9 cellular contexts compared by ENCODE assay signal in the genomic region with DNA sequence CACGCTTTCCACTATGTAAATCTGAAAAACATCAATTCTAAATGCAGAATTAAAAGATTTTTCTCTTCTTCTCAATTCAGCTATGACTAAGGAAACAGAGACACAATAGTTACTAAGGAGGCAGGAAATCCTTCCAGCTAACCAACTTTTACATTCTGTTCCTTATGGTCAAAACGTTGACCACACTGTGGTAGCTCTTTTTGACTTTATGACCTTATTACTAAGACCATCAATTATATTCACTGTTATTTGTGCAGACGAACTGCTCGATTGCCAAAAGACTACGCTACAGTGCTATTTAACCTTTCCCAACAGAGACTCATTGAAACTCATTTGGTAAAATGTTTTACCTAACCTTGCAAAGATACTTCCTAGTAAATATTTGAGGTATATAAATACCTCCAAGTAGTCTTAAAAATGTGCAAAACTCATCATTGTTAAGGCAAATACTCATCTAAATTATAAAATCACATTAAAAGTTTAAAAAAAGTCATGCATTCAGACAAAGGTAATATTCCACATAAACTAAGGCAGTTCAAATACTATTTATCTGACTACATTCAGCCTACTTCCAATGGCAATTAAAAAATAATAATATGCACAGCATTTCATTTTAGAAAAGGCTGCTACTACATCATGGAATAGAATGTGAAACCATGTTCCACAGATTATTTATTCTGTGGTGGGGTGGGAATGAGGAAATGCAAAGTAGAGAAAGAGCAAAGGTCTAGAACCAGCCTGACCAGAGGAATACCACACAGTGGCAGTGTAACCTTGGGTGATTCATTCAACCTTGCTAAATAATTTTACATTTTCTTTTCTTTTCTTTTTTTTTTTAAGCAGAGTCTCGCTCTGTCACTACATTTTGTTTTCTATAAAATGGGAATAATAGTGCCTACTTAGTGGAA.
DNase-seq lines count a peak whose midpoint lies in the region; ATAC-seq and TF ChIP-seq lines count a peak whose summit lies in the region.
"Had no signal": no experiment of that assay in that cellular context is flagged by ENCODE, and none has a peak within 500 bp of the region (broad histone marks: within the 10 kb centered on the region; RNA-seq: fewer than 3 reads in every experiment).

No MANE protein-coding gene starts in this region.

- H3K9me3 ChIP-seq in mammary epithelial cell (replicated peaks; ENCODE audit: insufficient read depth, low read length) (no peaks in the 10 kb centered on the region), neural progenitor cell (ENCODE audit: low read depth) (no peaks in the 10 kb centered on the region), gastroesophageal sphincter (no peaks in the 10 kb centered on the region)

- TF ChIP-seq EP300 in gastroesophageal sphincter (IDR thresholded peaks at IDR 0.05) = no peak

- H3K36me3 ChIP-seq in mammary epithelial cell (ENCODE audit: insufficient read depth, low read length) (no peaks in the 10 kb centered on the region), neural progenitor cell (no peaks in the 10 kb centered on the region), gastroesophageal sphincter (no peaks in the 10 kb centered on the region)

- in situ Hi-C loops in mammary epithelial cell (cut with MboI; ENCODE audit: low sequenced_read_pairs in 2 of 2) = no loop called here

- H3K9me3 Mint-ChIP-seq in neural progenitor cell = no peaks in the 10 kb centered on the region
- H3K9me3 Mint-ChIP-seq: neural crest cell had no signal

- WGBS in mammary epithelial cell (ENCODE audit: low coverage, missing lambda C conversion rate) = 79% methylated on average over 6 of the region's 6 CpGs
- WGBS in gastroesophageal sphincter (ENCODE audit: low coverage in 1 of 2), 2 donors = 58 to 82% methylated on average over 5 to 6 of the region's 6 CpGs

- H3K27me3 ChIP-seq in mammary epithelial cell (ENCODE audit: insufficient read depth, low read length) (no peaks in the 10 kb centered on the region), neural progenitor cell (no peaks in the 10 kb centered on the region), gastroesophageal sphincter (no peaks in the 10 kb centered on the region)

- no peaks in the 10 kb centered on the region for H3F3A ChIP-seq in neural progenitor cell (ENCODE audit: low read depth)

- CTCF ChIA-PET in mammary epithelial cell (lab: Charles Lee; ENCODE audit: low non-redundant PET) = no interaction called here

- intact Hi-C loops in mammary epithelial cell (cut with micrococcal nuclease) = no loop called here

- H3K9ac ChIP-seq in mammary epithelial cell (ENCODE audit: insufficient read depth, low read length) (no peak overlapping the region), neural progenitor cell (no peak overlapping the region)

- no TSS peak for BruUV-seq in mammary epithelial cell (replicated peaks; lab: Mats Ljungman, UMichigan)

- H3K4me1 Mint-ChIP-seq in neural progenitor cell = peaks cover 19% of the 10 kb centered on the region

- H3K36me3 Mint-ChIP-seq in neural progenitor cell = no peaks in the 10 kb centered on the region

- dilution Hi-C loops in mammary epithelial cell (cut with HindIII; ENCODE audit: low sequenced_read_pairs) = no loop called here

- H3K27me3 Mint-ChIP-seq in neural progenitor cell (ENCODE audit: insufficient read depth, low read depth) = no peaks in the 10 kb centered on the region

- TF ChIP-seq CTCF in mammary epithelial cell (conservative IDR thresholded peaks at IDR 0.05 in 1 of 2, IDR thresholded peaks at IDR 0.05 in 1 of 2; ENCODE audit: extremely low read depth in 1 of 2, insufficient read depth in 1 of 2, low read depth in 1 of 2, low read length in 2 of 2) (no peak), neural progenitor cell (IDR thresholded peaks at IDR 0.05) (no peak), gastroesophageal sphincter (IDR thresholded peaks at IDR 0.05) (no peak)

- H3K4me1 ChIP-seq in mammary epithelial cell (ENCODE audit: insufficient read depth, low read length) (peaks cover 46% of the 10 kb centered on the region), neural progenitor cell (no peaks in the 10 kb centered on the region), gastroesophageal sphincter (peaks cover 11 to 65% (median 12%) of the 10 kb centered on the region in 3 donors)

- no peak overlapping the region for H2AFZ ChIP-seq in mammary epithelial cell (ENCODE audit: low read depth, low read length)
- no peak overlapping the region for H2AFZ ChIP-seq in neural progenitor cell (replicated peaks)

- ATAC-seq in gastroesophageal sphincter = no peak

- H3K27ac Mint-ChIP-seq in neural progenitor cell = no peak overlapping the region

- H3K27ac ChIP-seq in mammary epithelial cell (ENCODE audit: insufficient read depth, low read depth, low read length) (no peak overlapping the region), neural progenitor cell (no peak overlapping the region), gastroesophageal sphincter (no peak overlapping the region)

- no peaks in the 10 kb centered on the region for H4K20me1 ChIP-seq in mammary epithelial cell (ENCODE audit: insufficient read depth, low read length)
- no peaks in the 10 kb centered on the region for H4K20me1 ChIP-seq in neural progenitor cell (ENCODE audit: low read depth)

- H3K4me3 ChIP-seq in mammary epithelial cell (replicated peaks in 1 of 3; ENCODE audit: insufficient read depth in 1 of 3, low read depth in 2 of 3, low read length in 3 of 3) (no peak overlapping the region), neural progenitor cell (no peak overlapping the region), gastroesophageal sphincter (no peak overlapping the region)

- no peak for TF ChIP-seq POLR2A in gastroesophageal sphincter (IDR thresholded peaks at IDR 0.05)

- no peak overlapping the region for H3K4me3 Mint-ChIP-seq in neural progenitor cell
- H3K4me3 Mint-ChIP-seq: neural crest cell had no signal

- peak; percentile 70 for DNase-seq in EL
- peak; percentile 28 for DNase-seq in HT1080 (ENCODE audit: low read depth)
- DNase-seq in mammary epithelial cell = peak; percentile 48
- DNase-seq in mucosa of gallbladder (ENCODE audit: low spot score) = peak; percentile 33
- no peak for DNase-seq in NCI-H1417 treated with DMSO at 0.1 percent for 48 hours (lab: John Stamatoyannopoulos, UW)
- no peak for DNase-seq in neural progenitor cell (ENCODE audit: low spot score)
- DNase-seq in superior temporal gyrus (ENCODE audit: extremely low spot score) = no peak

- H3K79me2 ChIP-seq in mammary epithelial cell (ENCODE audit: insufficient read depth, low read length) (no peaks in the 10 kb centered on the region), neural progenitor cell (ENCODE audit: low read depth) (no peaks in the 10 kb centered on the region)

- H3K4me2 ChIP-seq in mammary epithelial cell (ENCODE audit: insufficient read depth, low read depth, low read length) = no peak overlapping the region
- H3K4me2 ChIP-seq in neural progenitor cell = no peak overlapping the region

Comparison
In these comparisons a context has a peak if more than half of its experiments do, and no peak if none do; other contexts are left out.
1. DNase-seq: peak in EL (single experiment), HT1080 (single experiment), mammary epithelial cell (single experiment) and mucosa of gallbladder (single experiment); none in NCI-H1417 treated with DMSO at 0.1 percent for 48 hours (single experiment), neural progenitor cell (single experiment) and superior temporal gyrus (single experiment).